16 cellular contexts compared by ENCODE assay signal in genomic region chr10:121732676-121733445, GRCh38.
DNase-seq lines count a peak whose midpoint lies in the region; ATAC-seq and TF ChIP-seq lines count a peak whose summit lies in the region.
"Had no signal": no experiment of that assay in that cellular context is flagged by ENCODE, and none has a peak within 500 bp of the region (broad histone marks: within the 10 kb centered on the region; RNA-seq: fewer than 3 reads in every experiment).

No MANE protein-coding gene starts in this region.

- TF ChIP-seq CTCF in epithelial cell of esophagus (IDR thresholded peaks at IDR 0.05; ENCODE audit: insufficient read depth, low read depth, low read length, missing control alignments) (no peak), neural crest cell (conservative IDR thresholded peaks at IDR 0.05) (no peak)

- peaks cover 25% of the 10 kb centered on the region for H3K4me1 ChIP-seq in HAP-1

- no peak overlapping the region for H3K4me3 ChIP-seq in HAP-1
- H3K4me3 ChIP-seq in epithelial cell of esophagus (ENCODE audit: low read length), result no peak overlapping the region
- H3K4me3 ChIP-seq: spleen had no signal

- peak overlapping the region; percentile 88 for H3K27ac Mint-ChIP-seq in neural crest cell (ENCODE audit: unreplicated experiment)
- no peak overlapping the region for H3K27ac Mint-ChIP-seq in activated naive CD4-positive, alpha-beta T cell treated with anti-CD3 and anti-CD28 coated beads for 36 hours
- H3K27ac Mint-ChIP-seq: activated T-helper 1 cell treated with anti-CD3 and anti-CD28 coated beads, Interleukin-12 subunit alpha, Interleukin-12 subunit beta, Interleukin-2, Interleukin-4 antibody, amounts not matched to agents 30 ng/mL and 10 ng/mL and 1 ng/mL, durations not matched to agents 14 hours and 24 hours and 36 hours had no signal

- H3K4me3 Mint-ChIP-seq in neural crest cell, result no peak overlapping the region
- no peak overlapping the region for H3K4me3 Mint-ChIP-seq in activated naive CD4-positive, alpha-beta T cell treated with anti-CD3 and anti-CD28 coated beads for 36 hours
- H3K4me3 Mint-ChIP-seq: activated T-helper 1 cell treated with anti-CD3 and anti-CD28 coated beads, Interleukin-12 subunit alpha, Interleukin-12 subunit beta, Interleukin-2, Interleukin-4 antibody, amounts not matched to agents 30 ng/mL and 10 ng/mL and 1 ng/mL, durations not matched to agents 14 hours and 24 hours and 36 hours had no signal

- H3K9me3 ChIP-seq in HAP-1, result no peaks in the 10 kb centered on the region
- H3K9me3 ChIP-seq: spleen had no signal

- H3K9me3 Mint-ChIP-seq in neural crest cell, result no peaks in the 10 kb centered on the region
- H3K9me3 Mint-ChIP-seq in activated naive CD4-positive, alpha-beta T cell treated with anti-CD3 and anti-CD28 coated beads for 36 hours, result no peaks in the 10 kb centered on the region
- H3K9me3 Mint-ChIP-seq: activated T-helper 1 cell treated with anti-CD3 and anti-CD28 coated beads, Interleukin-12 subunit alpha, Interleukin-12 subunit beta, Interleukin-2, Interleukin-4 antibody, amounts not matched to agents 30 ng/mL and 10 ng/mL and 1 ng/mL, durations not matched to agents 14 hours and 24 hours and 36 hours had no signal

- DNase-seq in HAP-1 (ENCODE audit: low spot score in 2 of 2) (peak; percentile 89 to 94), NCI-H345 (lab: John Stamatoyannopoulos, UW) (peak; percentile 28), epithelial cell of esophagus (ENCODE audit: low read depth) (peak; percentile 12), neural crest cell (ENCODE audit: low read depth, low spot score) (no peak), foreskin melanocyte (no peak), GDM1 (lab: John Stamatoyannopoulos, UW) (no peak)
- DNase-seq in activated naive CD4-positive, alpha-beta T cell treated with anti-CD3 and anti-CD28 coated beads for 36 hours, result no peak
- DNase-seq: activated CD4-positive, CD25-positive, alpha-beta regulatory T cell treated with anti-CD3 and anti-CD28 coated beads, Interleukin-2, amount 50 U/mL, for 72 hours; cortex of kidney; hippocampal formation; midbrain; NCI-H2081 treated with DMSO at 0.1 percent for 48 hours; RPMI8226; spleen had no signal

- CTCF ChIA-PET in activated naive CD4-positive, alpha-beta T cell treated with anti-CD3 and anti-CD28 coated beads for 36 hours (lab: Charles Lee), result interaction anchor here (0.9 to 1.1 kb wide), 3 partner anchors 11 to 153 kb away, joined by 3 to 4 read pairs (median 3); no protein-coding TSS in a partner anchor

- no peaks in the 10 kb centered on the region for H3K27me3 ChIP-seq in HAP-1 (ENCODE audit: low read depth)

- ATAC-seq in HG03460 (IDR thresholded peaks at IDR 0.05; ENCODE audit: unreplicated experiment), result no peak

- H3K4me1 Mint-ChIP-seq in neural crest cell, result peaks cover 39% of the 10 kb centered on the region
- peaks cover 4% of the 10 kb centered on the region for H3K4me1 Mint-ChIP-seq in activated naive CD4-positive, alpha-beta T cell treated with anti-CD3 and anti-CD28 coated beads for 36 hours (ENCODE audit: low read depth)

- H3K27me3 Mint-ChIP-seq in neural crest cell (ENCODE audit: low read depth), result no peaks in the 10 kb centered on the region
- H3K27me3 Mint-ChIP-seq in activated naive CD4-positive, alpha-beta T cell treated with anti-CD3 and anti-CD28 coated beads for 36 hours (ENCODE audit: low read depth), result peaks cover 42% of the 10 kb centered on the region

- in situ Hi-C loops in HAP-1 (cut with MboI; ENCODE audit: low sequenced_read_pairs), result loop anchor here (5.0 kb wide), 1 partner anchor 781 kb away; no protein-coding TSS in a partner anchor

- H3K36me3 Mint-ChIP-seq in neural crest cell (ENCODE audit: low read depth), result no peaks in the 10 kb centered on the region
- no peaks in the 10 kb centered on the region for H3K36me3 Mint-ChIP-seq in activated naive CD4-positive, alpha-beta T cell treated with anti-CD3 and anti-CD28 coated beads for 36 hours (ENCODE audit: low read depth)

- intact Hi-C loops in activated naive CD4-positive, alpha-beta T cell treated with anti-CD3 and anti-CD28 coated beads for 36 hours (cut with micrococcal nuclease), result loop anchor here (5.0 kb wide), 1 partner anchor 169 kb away; no protein-coding TSS in a partner anchor

- no peaks in the 10 kb centered on the region for H3K36me3 ChIP-seq in HAP-1 (replicated peaks)
- H3K36me3 ChIP-seq: spleen had no signal

Comparison
In these comparisons a context has a peak if more than half of its experiments do, and no peak if none do; other contexts are left out.
1. DNase-seq: peak in HAP-1 (2 of 2), NCI-H345 (single experiment) and epithelial cell of esophagus (single experiment); none in neural crest cell (single experiment), foreskin melanocyte (single experiment), GDM1 (single experiment) and activated naive CD4-positive, alpha-beta T cell treated with anti-CD3 and anti-CD28 coated beads for 36 hours (single experiment).